ENCODE assay signal across 8 cellular contexts in the genomic region with DNA sequence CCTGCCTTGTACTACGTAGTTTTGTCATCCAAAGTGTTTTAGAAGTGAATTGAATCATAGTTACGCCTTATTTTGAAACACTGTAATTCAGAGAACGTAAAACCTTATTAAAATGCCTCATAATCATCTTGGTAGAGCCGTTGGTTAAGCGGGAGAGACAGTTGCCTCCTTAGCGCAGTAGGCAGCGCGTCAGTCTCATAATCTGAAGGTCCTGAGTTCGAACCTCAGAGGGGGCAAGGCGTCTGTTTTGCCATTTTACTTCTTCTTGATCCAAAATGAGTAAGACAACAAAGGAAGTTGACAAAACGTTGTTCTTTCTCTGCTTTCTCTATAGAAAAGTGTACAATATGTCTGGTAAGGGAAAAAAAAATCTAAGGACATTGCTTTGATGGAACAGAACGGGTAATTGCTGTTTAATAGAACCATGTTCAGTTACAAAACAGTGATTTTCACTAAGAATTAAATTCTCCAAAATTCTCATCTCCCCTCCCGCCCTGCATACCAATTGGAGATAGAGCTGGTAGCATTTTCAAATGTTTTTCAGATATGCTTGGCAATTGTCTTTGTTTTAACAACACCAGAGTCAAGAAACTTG. TPM values are rescaled to one million over a fixed set of nuclear protein-coding genes. Genes with fewer than 3 reads are reported as not detected.
DNase-seq lines count a peak whose midpoint lies in the region; ATAC-seq, FAIRE-seq and TF ChIP-seq lines count a peak whose summit lies in the region.

No MANE protein-coding gene starts in this region.

- TF ChIP-seq EP300 in K562 (IDR thresholded peaks at IDR 0.05; ENCODE audit: low read length): peak; percentile 68

- no peak; a peak in 1 of 4 replicates for TF ChIP-seq RAD21 in K562 (CRISPR knock-in tag; conservative IDR thresholded peaks at IDR 0.05 in 1 of 2, IDR thresholded peaks at IDR 0.05 in 1 of 2)

- H3K4me1 ChIP-seq in K562 (replicated peaks in 1 of 2; ENCODE audit: control insufficient read depth in 2 of 2, insufficient read depth in 2 of 2, low read length in 2 of 2) (peaks cover 7 to 41% of the 10 kb centered on the region in 2 experiments; a peak in 3 of 5 replicates), iPS-15b (ENCODE audit: control insufficient read depth, insufficient read depth, low read length) (peaks cover 7% of the 10 kb centered on the region), gastrocnemius medialis (peaks cover 8 to 12% of the 10 kb centered on the region in 2 donors)

- intact Hi-C loops in K562 (cut with micrococcal nuclease): loop anchor here (1.0 to 5.0 kb wide), 5 partner anchors 9 to 688 kb away; a partner anchor contains a TSS
- intact Hi-C loops in gastrocnemius medialis (cut with DNase I; ENCODE audit: low total_unique reads): loop anchor here (5.0 kb wide), 1 partner anchor 107 kb away; no protein-coding TSS in a partner anchor

- TF ChIP-seq POLR2A in K562 (conservative IDR thresholded peaks at IDR 0.05) (no peak), gastrocnemius medialis (IDR thresholded peaks at IDR 0.05) (no peak)

- H3K27me3 ChIP-seq in K562 (ENCODE audit: control insufficient read depth in 2 of 2, insufficient read depth in 2 of 2, low read length in 2 of 2) (no peaks in the 10 kb centered on the region), iPS-15b (ENCODE audit: control insufficient read depth, insufficient read depth, low read length) (no peaks in the 10 kb centered on the region), gastrocnemius medialis (peaks cover 3 to 31% (median 16%) of the 10 kb centered on the region in 3 donors)

- POLR2A ChIA-PET in K562 (lab: Yijun Ruan, JAX): no interaction called here

- H3K79me2 ChIP-seq in K562 (ENCODE audit: control insufficient read depth, insufficient read depth, low read length): no peaks in the 10 kb centered on the region

- H3K36me3 ChIP-seq in K562 (ENCODE audit: control insufficient read depth, insufficient read depth, low read length) (no peaks in the 10 kb centered on the region), iPS-15b (ENCODE audit: control insufficient read depth, insufficient read depth, low read length) (no peaks in the 10 kb centered on the region), gastrocnemius medialis (no peaks in the 10 kb centered on the region)

- peak; percentile 60 for FAIRE-seq in K562 (lab: Jason Lieb, UNC)

- H3K9me1 ChIP-seq in K562 (ENCODE audit: control insufficient read depth, insufficient read depth, low read length): no peaks in the 10 kb centered on the region

- H3K4me2 ChIP-seq in K562 (ENCODE audit: insufficient read depth, low read length): peak overlapping the region; percentile 99

- TF ChIP-seq CTCF in K562 (IDR thresholded peaks at IDR 0.05 in 2 of 3, conservative IDR thresholded peaks at IDR 0.05 in 1 of 3; ENCODE audit: insufficient read depth in 2 of 3, low read depth in 1 of 3, low read length in 3 of 3) (no peak; a peak in 1 of 6 replicates), gastrocnemius medialis (IDR thresholded peaks at IDR 0.05 in 4 of 5, conservative IDR thresholded peaks at IDR 0.05 in 1 of 5) (no peak)

- CTCF ChIA-PET in K562 (lab: Yijun Ruan, JAX; ENCODE audit: low intra/inter-chr PET ratio): interaction anchor here (1.7 kb wide), 1 partner anchor 37 kb away, joined by 6 read pairs; no protein-coding TSS in a partner anchor

- WGBS in K562 (ENCODE audit: insufficient coverage, low coverage, missing lambda C conversion rate): 8% methylated on average over 13 of the region's 13 CpGs

- H3K9ac ChIP-seq in K562 (ENCODE audit: insufficient read depth in 1 of 2, low read depth in 2 of 2, low read length in 2 of 2) (peak overlapping the region; percentile 92 to 94), iPS-15b (ENCODE audit: low read depth, low read length) (peak overlapping the region; percentile 10)

- peak; percentile 3; the same call in 1 of the 3 replicates for ATAC-seq in K562
- peak in 1 of 2 donors; percentile 50 for ATAC-seq in gastrocnemius medialis
- ATAC-seq in GM21786 (IDR thresholded peaks at IDR 0.05; ENCODE audit: unreplicated experiment): no peak
- no peak for ATAC-seq in HG03159 (IDR thresholded peaks at IDR 0.05; ENCODE audit: unreplicated experiment)

- peak overlapping the region; percentile 97 for H2AFZ ChIP-seq in K562 (ENCODE audit: low read depth, low read length)

- no peaks in the 10 kb centered on the region for H4K20me1 ChIP-seq in K562 (replicated peaks; ENCODE audit: control insufficient read depth, insufficient read depth, low read length)

- no peaks in the 10 kb centered on the region for H3K9me3 ChIP-seq in K562 (replicated peaks; ENCODE audit: control insufficient read depth, insufficient read depth, low read depth, low read length)
- no peaks in the 10 kb centered on the region for H3K9me3 ChIP-seq in iPS-15b (ENCODE audit: control insufficient read depth, insufficient read depth, low read length)
- no peaks in the 10 kb centered on the region for H3K9me3 ChIP-seq in gastrocnemius medialis

- H3K27ac ChIP-seq in K562 (ENCODE audit: extremely low read depth, low read depth, low read length) (peak overlapping the region; percentile 94), gastrocnemius medialis (peak overlapping the region; percentile 35 to 60 (median 42))

- no TSS peak for BruUV-seq in K562 (replicated peaks; lab: Mats Ljungman, UMichigan)

- DNase-seq in ELR (ENCODE audit: low read depth) (peak; percentile 84), NCI-H146 treated with DMSO at 0.1 percent for 48 hours (lab: John Stamatoyannopoulos, UW; ENCODE audit: unreplicated experiment) (peak; percentile 56), T1000 (lab: John Stamatoyannopoulos, UW) (peak; percentile 66), K562 (ENCODE audit: extremely low read depth in 1 of 4, low spot score in 3 of 4) (peak in 3 of 4 experiments; percentile 46 to 91 (median 52)), gastrocnemius medialis (no peak)

- in situ Hi-C loops in K562 (cut with MboI): loop anchor here (5.0 kb wide), 1 partner anchor 38 kb away; no protein-coding TSS in a partner anchor
- in situ Hi-C loops in gastrocnemius medialis (cut with MboI; ENCODE audit: low sequenced_read_pairs in 4 of 4): no loop called here

- H3K4me3 ChIP-seq in K562: peak overlapping the region; percentile 63
- peak overlapping the region; percentile 89 for H3K4me3 ChIP-seq in iPS-15b (ENCODE audit: low read depth, low read length)
- H3K4me3 ChIP-seq in gastrocnemius medialis: peak overlapping the region; percentile 41 to 50 (median 47)

TF ChIP-seq in K562, 482 proteins besides CTCF, POLR2A, EP300 and RAD21 (continues in another document):
- TF ChIP-seq GATAD2B (IDR thresholded peaks at IDR 0.05; ENCODE audit: borderline replicate concordance): peak; percentile 29
- TF ChIP-seq SRF (CRISPR knock-in tag; IDR thresholded peaks at IDR 0.05): peak in 1 of 2 experiments; percentile 44; a peak in 2 of 4 replicates
- peak; percentile 97 for TF ChIP-seq BRD4 (IDR thresholded peaks at IDR 0.05)
- TF ChIP-seq, protein P1, sequence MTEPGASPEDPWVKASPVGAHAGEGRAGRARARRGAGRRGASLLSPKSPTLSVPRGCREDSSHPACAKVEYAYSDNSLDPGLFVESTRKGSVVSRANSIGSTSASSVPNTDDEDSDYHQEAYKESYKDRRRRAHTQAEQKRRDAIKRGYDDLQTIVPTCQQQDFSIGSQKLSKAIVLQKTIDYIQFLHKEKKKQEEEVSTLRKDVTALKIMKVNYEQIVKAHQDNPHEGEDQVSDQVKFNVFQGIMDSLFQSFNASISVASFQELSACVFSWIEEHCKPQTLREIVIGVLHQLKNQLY (CRISPR knock-in tag; conservative IDR thresholded peaks at IDR 0.05): no peak
- TF ChIP-seq BRF1 (IDR thresholded peaks at IDR 0.05; ENCODE audit: borderline replicate concordance, extremely low read depth, insufficient read length): peak; percentile 62
- no peak for TF ChIP-seq DDX20 (tag; IDR thresholded peaks at IDR 0.05; ENCODE audit: low read depth)
- peak; percentile 79 for TF ChIP-seq RB1 (IDR thresholded peaks at IDR 0.05; ENCODE audit: low read depth)
- no peak for TF ChIP-seq ZNF778 (CRISPR knock-in tag; IDR thresholded peaks at IDR 0.05)
- peak; percentile 97 for TF ChIP-seq POLR3A (IDR thresholded peaks at IDR 0.05; ENCODE audit: borderline replicate concordance, extremely low read depth, insufficient read depth, insufficient read length)
- TF ChIP-seq, protein P2, sequence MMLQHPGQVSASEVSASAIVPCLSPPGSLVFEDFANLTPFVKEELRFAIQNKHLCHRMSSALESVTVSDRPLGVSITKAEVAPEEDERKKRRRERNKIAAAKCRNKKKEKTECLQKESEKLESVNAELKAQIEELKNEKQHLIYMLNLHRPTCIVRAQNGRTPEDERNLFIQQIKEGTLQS (IDR thresholded peaks at IDR 0.05): no peak
- TF ChIP-seq, protein P2 (CRISPR knock-in tag; conservative IDR thresholded peaks at IDR 0.05): peak; percentile 47; the same call in 1 of the 2 replicates
- peak; percentile 80; the same call in 1 of the 2 replicates for TF ChIP-seq KAT7 (CRISPR knock-in tag; IDR thresholded peaks at IDR 0.05; ENCODE audit: borderline replicate concordance)

RNA-seq across cellular contexts. Expression of a gene that starts 20.7 kb away (rescaled TPM):
- 367 and 380 TPM in 2 replicates for total RNA-seq in K562 (2011; cell fraction: chromatin; rRNA removed; ENCODE audit: low replicate concordance)
- 219 and 229 TPM in 2 replicates for total RNA-seq in K562 (2011; cell fraction: nucleolus; rRNA removed)
- total RNA-seq in K562 (2011; cell fraction: nucleoplasm; rRNA removed): 317 and 452 TPM in 2 replicates
- total RNA-seq in K562 (2014; rRNA removed): 145 and 157 TPM in 2 replicates
- 126 and 129 TPM in 2 replicates for total RNA-seq in K562 (2014; rRNA removed; fragmentation: Illumina TruSeq; extraction: Trizol)
- total RNA-seq in K562 (2015; rRNA removed; fragmentation: Illumina TruSeq; extraction: Trizol): 141 and 156 TPM in 2 replicates
- 122 and 127 TPM in 2 replicates for total RNA-seq in K562 (2021)
- 206 and 235 TPM in 2 replicates for polyA plus RNA-seq in K562 (2011; rRNA removed)
- polyA plus RNA-seq in K562 (2011; cell fraction: cytosol; rRNA removed): 186 and 195 TPM in 2 replicates
- polyA plus RNA-seq in K562 (2011; cell fraction: nucleus; rRNA removed): 387 and 419 TPM in 2 replicates
- 101 and 114 TPM in 2 replicates for polyA plus RNA-seq in K562 (2012)
- 90.9 and 99.7 TPM in 2 replicates for polyA plus RNA-seq in K562 (2014; fragmentation: Illumina TruSeq; extraction: Trizol)
- polyA plus RNA-seq in K562 (2014; fragmentation: Nextera tagmentation; extraction: Ambion mirVana): 10 to 100 TPM; 37.7 to 49.6 TPM
- 118 TPM in 2 replicates for polyA plus RNA-seq in K562 (2014; rRNA removed)
- polyA minus RNA-seq in K562 (2011; rRNA and poly(A)+ RNA removed): 250 and 288 TPM in 2 replicates
- polyA minus RNA-seq in K562 (2011; cell fraction: cytosol; rRNA and poly(A)+ RNA removed): 93.5 and 114 TPM in 2 replicates
- 159 and 183 TPM in 2 replicates for polyA minus RNA-seq in K562 (2011; cell fraction: nucleus; rRNA and poly(A)+ RNA removed)
- total RNA-seq in gastrocnemius medialis: 10 to 100 TPM; 33.6 to 45.1 (median 36.1) TPM

Comparison
In these comparisons a context has a peak if more than half of its experiments do, and no peak if none do; other contexts are left out.
1. DNase-seq: peak in ELR (single experiment), NCI-H146 treated with DMSO at 0.1 percent for 48 hours (single experiment), T1000 (single experiment) and K562 (3 of 4); none in gastrocnemius medialis (0 of 2).
2. Peak in every context shown above with its lines, with median percentiles within 50 percentile points of each other: H3K4me3 ChIP-seq.